28 cellular contexts compared by ENCODE assay signal in the genomic region with DNA sequence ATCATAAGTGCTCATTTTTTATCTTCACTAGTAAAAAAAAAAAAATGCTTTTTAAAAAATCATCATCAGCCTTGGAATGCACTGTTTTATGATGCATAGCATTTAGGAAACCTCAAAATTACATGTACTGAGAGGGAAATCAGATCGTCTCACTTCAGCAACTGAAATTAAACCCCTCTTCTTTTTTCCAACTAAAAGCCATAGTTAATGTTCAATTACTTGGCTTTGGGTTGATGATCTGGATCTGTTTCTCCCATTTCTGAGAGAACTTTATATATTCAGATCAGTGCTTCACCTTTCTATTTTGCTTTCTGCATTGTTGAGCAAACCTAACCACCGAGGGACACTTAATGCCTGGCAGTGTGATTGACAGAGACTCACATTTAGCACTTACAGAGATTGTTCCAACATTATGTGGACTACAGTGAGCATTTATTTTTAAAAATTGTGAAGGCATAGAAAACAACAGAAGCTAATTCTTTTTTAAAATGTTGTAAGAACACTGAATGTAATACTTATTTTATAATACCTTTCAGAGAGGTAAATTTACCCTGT.
"Had no signal": no experiment of that assay in that cellular context is flagged by ENCODE, and none has a peak within 500 bp of the region (broad histone marks: within the 10 kb centered on the region; RNA-seq: fewer than 3 reads in every experiment).

No MANE protein-coding gene starts in this region.

- H3K27ac ChIP-seq: breast epithelium, esophagus muscularis mucosa, hepatocyte, left lung, neutrophil, ovary, prostate gland, spleen, suprapubic skin, tibial nerve had no signal

- H3K4me1 Mint-ChIP-seq: activated B cell treated with CpG ODN at 0.5 μM for 24 hours; activated CD4-positive, alpha-beta T cell treated with anti-CD3 and anti-CD28 coated beads for 36 hours; activated CD8-positive, alpha-beta memory T cell treated with anti-CD3 and anti-CD28 coated beads, Interleukin-2, amount 10 ng/mL, durations not matched to agents 7 days and 5 days; activated naive CD4-positive, alpha-beta T cell treated with anti-CD3 and anti-CD28 coated beads, Interleukin-2, amount 50 U/mL, for 24 hours; activated naive CD8-positive, alpha-beta T cell treated with anti-CD3 and anti-CD28 coated beads, Interleukin-2, amount 50 U/mL, for 24 hours; central memory CD8-positive, alpha-beta T cell; natural killer cell had no signal

- ATAC-seq: activated CD4-positive, alpha-beta T cell treated with anti-CD3 and anti-CD28 coated beads for 36 hours; activated CD8-positive, alpha-beta memory T cell treated with anti-CD3 and anti-CD28 coated beads, Interleukin-2, amount 10 ng/mL, durations not matched to agents 7 days and 5 days; activated CD8-positive, alpha-beta T cell treated with anti-CD3 and anti-CD28 coated beads, Interleukin-2, amount 10 ng/mL, durations not matched to agents 7 days and 5 days; activated naive CD8-positive, alpha-beta T cell treated with anti-CD3 and anti-CD28 coated beads, Interleukin-2, amount 50 U/mL, for 24 hours; left lung; natural killer cell; right cardiac atrium had no signal

- H3K4me3 Mint-ChIP-seq: activated B cell treated with CpG ODN at 0.5 μM for 24 hours; activated CD4-positive, alpha-beta T cell treated with anti-CD3 and anti-CD28 coated beads for 36 hours; activated CD8-positive, alpha-beta memory T cell treated with anti-CD3 and anti-CD28 coated beads, Interleukin-2, amount 10 ng/mL, durations not matched to agents 7 days and 5 days; activated CD8-positive, alpha-beta T cell treated with anti-CD3 and anti-CD28 coated beads, Interleukin-2, amount 10 ng/mL, durations not matched to agents 7 days and 5 days; activated naive CD4-positive, alpha-beta T cell treated with anti-CD3 and anti-CD28 coated beads, Interleukin-2, amount 50 U/mL, for 24 hours; activated naive CD8-positive, alpha-beta T cell treated with anti-CD3 and anti-CD28 coated beads, Interleukin-2, amount 50 U/mL, for 24 hours; central memory CD8-positive, alpha-beta T cell; natural killer cell had no signal

- H3K79me2 ChIP-seq: hepatocyte had no signal

- H3K27me3 Mint-ChIP-seq: activated B cell treated with CpG ODN at 0.5 μM for 24 hours; activated CD4-positive, alpha-beta T cell treated with anti-CD3 and anti-CD28 coated beads for 36 hours; activated CD8-positive, alpha-beta memory T cell treated with anti-CD3 and anti-CD28 coated beads, Interleukin-2, amount 10 ng/mL, durations not matched to agents 7 days and 5 days; activated naive CD8-positive, alpha-beta T cell treated with anti-CD3 and anti-CD28 coated beads, Interleukin-2, amount 50 U/mL, for 24 hours; central memory CD8-positive, alpha-beta T cell had no signal

- H3K4me3 ChIP-seq: breast epithelium, esophagus muscularis mucosa, hepatocyte, left lung, lung, ovary, prostate gland, spleen, suprapubic skin, tibial nerve had no signal

- H3K36me3 Mint-ChIP-seq: activated CD8-positive, alpha-beta memory T cell treated with anti-CD3 and anti-CD28 coated beads, Interleukin-2, amount 10 ng/mL, durations not matched to agents 7 days and 5 days; activated naive CD4-positive, alpha-beta T cell treated with anti-CD3 and anti-CD28 coated beads, Interleukin-2, amount 50 U/mL, for 24 hours; natural killer cell had no signal

- H3K9me3 ChIP-seq: breast epithelium, esophagus muscularis mucosa, left lung, neutrophil, ovary, prostate gland, spleen, suprapubic skin, tibial nerve had no signal

- DNase-seq: activated B cell treated with CpG ODN at 0.5 μM for 24 hours; activated CD4-positive, alpha-beta T cell treated with anti-CD3 and anti-CD28 coated beads for 36 hours; activated CD8-positive, alpha-beta memory T cell treated with anti-CD3 and anti-CD28 coated beads, Interleukin-2, amount 10 ng/mL, durations not matched to agents 7 days and 5 days; activated CD8-positive, alpha-beta T cell treated with anti-CD3 and anti-CD28 coated beads, Interleukin-2, amount 10 ng/mL, durations not matched to agents 7 days and 5 days; activated naive CD8-positive, alpha-beta T cell treated with anti-CD3 and anti-CD28 coated beads, Interleukin-2, amount 50 U/mL, for 24 hours; activated T-cell treated with anti-CD3 and anti-CD28 coated beads, Interleukin-2, amount 50 U/mL, for 48 hours; dermis blood vessel endothelial cell; effector CD4-positive, alpha-beta T cell; foreskin melanocyte; left lung; mesendoderm; natural killer cell; ovary; right cardiac atrium; spleen; stimulated activated naive CD4-positive, alpha-beta T cell; T-helper 2 cell had no signal

- H2AFZ ChIP-seq: hepatocyte had no signal

- H3K4me2 ChIP-seq: hepatocyte had no signal

- H3K27ac Mint-ChIP-seq: activated B cell treated with CpG ODN at 0.5 μM for 24 hours; activated CD4-positive, alpha-beta T cell treated with anti-CD3 and anti-CD28 coated beads for 36 hours; activated CD8-positive, alpha-beta memory T cell treated with anti-CD3 and anti-CD28 coated beads, Interleukin-2, amount 10 ng/mL, durations not matched to agents 7 days and 5 days; activated CD8-positive, alpha-beta T cell treated with anti-CD3 and anti-CD28 coated beads, Interleukin-2, amount 10 ng/mL, durations not matched to agents 7 days and 5 days; activated naive CD4-positive, alpha-beta T cell treated with anti-CD3 and anti-CD28 coated beads, Interleukin-2, amount 50 U/mL, for 24 hours; activated naive CD8-positive, alpha-beta T cell treated with anti-CD3 and anti-CD28 coated beads, Interleukin-2, amount 50 U/mL, for 24 hours; activated T-helper 2 cell treated with anti-CD3 and anti-CD28 coated beads, Interferon-gamma antibody, Interleukin-2, Interleukin-4, amounts not matched to agents 10 μg/mL and 5 μg/mL and 100 μg/mL, durations not matched to agents 14 hours and 24 hours and 36 hours; natural killer cell had no signal

- H3K9me3 Mint-ChIP-seq: activated B cell treated with CpG ODN at 0.5 μM for 24 hours; activated naive CD8-positive, alpha-beta T cell treated with anti-CD3 and anti-CD28 coated beads, Interleukin-2, amount 50 U/mL, for 24 hours; activated T-helper 2 cell treated with anti-CD3 and anti-CD28 coated beads, Interferon-gamma antibody, Interleukin-2, Interleukin-4, amounts not matched to agents 10 μg/mL and 5 μg/mL and 100 μg/mL, durations not matched to agents 14 hours and 24 hours and 36 hours had no signal

- H3K27me3 ChIP-seq: breast epithelium, esophagus muscularis mucosa, hepatocyte, left lung, neutrophil, ovary, spleen, suprapubic skin, tibial nerve had no signal

- H3K4me1 ChIP-seq: breast epithelium, left lung, prostate gland, spleen, suprapubic skin, tibial nerve had no signal

- H3K36me3 ChIP-seq: breast epithelium, esophagus muscularis mucosa, left lung, neutrophil, ovary, prostate gland, spleen, suprapubic skin, tibial nerve had no signal
